In the genomic region with DNA sequence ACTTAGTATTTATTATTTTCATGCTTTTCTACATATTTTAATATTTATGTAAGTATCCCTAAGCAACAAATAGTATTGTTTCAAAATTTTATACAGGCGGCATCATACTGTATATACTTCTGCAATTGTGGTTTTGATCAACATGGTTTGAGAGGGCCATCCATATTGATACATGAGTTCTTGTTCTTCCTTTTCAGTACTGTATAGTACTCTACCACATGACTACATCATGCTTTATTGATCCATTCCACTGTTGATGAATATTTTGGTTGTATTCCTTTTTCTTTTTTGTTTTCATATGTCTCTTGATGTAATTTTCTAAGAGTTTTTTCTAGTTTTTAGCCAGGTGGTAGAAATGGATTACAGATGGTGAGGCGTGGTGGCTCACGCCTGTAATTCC, we compare ENCODE assay signal across 6 cellular contexts.
"Had no signal": no experiment of that assay in that cellular context is flagged by ENCODE, and none has a peak within 500 bp of the region (broad histone marks: within the 10 kb centered on the region; RNA-seq: fewer than 3 reads in every experiment).

No MANE protein-coding gene starts in this region.

- H3K9ac ChIP-seq: GM23248 had no signal

- H3K4me3 ChIP-seq: GM23248, HAP-1 had no signal

- FAIRE-seq: HTR-8/SVneo had no signal

- H3K36me3 ChIP-seq: HAP-1 had no signal

- H2AFZ ChIP-seq: GM23248 had no signal

- DNase-seq: GM23248, GOT3, H7, IMR-90 had no signal

- H3K9me3 ChIP-seq: HAP-1 had no signal

- H3K27ac ChIP-seq: GM23248 had no signal
